Comparison of ENCODE assay signal across 7 cellular contexts in genomic region chrX:45059906-45060305, GRCh38.
A peak's percentile ranks its signal among the peaks of the same experiment; 100 is the strongest.
DNase-seq lines count a peak whose midpoint lies in the region; ATAC-seq, FAIRE-seq and TF ChIP-seq lines count a peak whose summit lies in the region.
"Not testable (repeated sequence)": the region's sequence is repeated elsewhere in the genome, so short reads cannot be mapped to it uniquely, and the experiment has no call there.

No MANE protein-coding gene starts in this region.

- DNase-seq in A549 (ENCODE audit: low read depth in 1 of 2, low spot score in 1 of 2); GM19239 (ENCODE audit: insufficient read length, low spot score); left lung: not testable (repeated sequence)
- peak; percentile 33 for DNase-seq in NCI-H146 (lab: John Stamatoyannopoulos, UW)
- DNase-seq in NCI-H2107 treated with DMSO at 0.1 percent for 48 hours (lab: John Stamatoyannopoulos, UW; ENCODE audit: unreplicated experiment): peak; percentile 66
- peak; percentile 27 for DNase-seq in NCI-H345 treated with DMSO at 0.1 percent for 48 hours (lab: John Stamatoyannopoulos, UW; ENCODE audit: unreplicated experiment)

- CTCF ChIA-PET in A549 (lab: Yijun Ruan, JAX): interaction anchor here (1.3 kb wide), 1 partner anchor 10 kb away, joined by 6 read pairs; no protein-coding TSS in a partner anchor

- not testable (repeated sequence) for TF ChIP-seq EP300 in A549 (IDR thresholded peaks at IDR 0.05)

- POLR2A ChIA-PET in A549 (lab: Yijun Ruan, JAX): not testable (repeated sequence)

- intact Hi-C loops in left lung (cut with DNase I): not testable (repeated sequence)

- H3K9me3 ChIP-seq in A549, left lung: not testable (repeated sequence)

- WGBS in A549 (ENCODE audit: missing lambda C conversion rate): 100% methylated on average over 1 of the region's 2 CpGs

- peaks cover 0 to 12% of the 10 kb centered on the region in 2 donors for H3K36me3 ChIP-seq in left lung

- TF ChIP-seq CTCF in A549 (IDR thresholded peaks at IDR 0.05); VCaP (conservative IDR thresholded peaks at IDR 0.05); left lung (IDR thresholded peaks at IDR 0.05): not testable (repeated sequence)

- H3K4me3 ChIP-seq in A549, left lung: not testable (repeated sequence)

- peak; percentile 88 for FAIRE-seq in A549 (lab: Jason Lieb, UNC)
- FAIRE-seq in GM19239 (lab: Jason Lieb, UNC): peak; percentile 35

- TF ChIP-seq POLR2A in A549 (IDR thresholded peaks at IDR 0.05; ENCODE audit: low read length): not testable (repeated sequence)

- TF ChIP-seq RAD21 in A549 (conservative IDR thresholded peaks at IDR 0.05 in 1 of 2, IDR thresholded peaks at IDR 0.05 in 1 of 2): not testable (repeated sequence)

- ATAC-seq in A549: not testable (repeated sequence)
- ATAC-seq in left lung: peak; percentile 13

- not testable (repeated sequence) for H3K27ac ChIP-seq in A549, left lung
- peak overlapping the region; percentile 23; the same call in 1 of the 2 replicates for H3K27ac ChIP-seq in VCaP

- not testable (repeated sequence) for H3K4me2 ChIP-seq in A549

- not testable (repeated sequence) for H3K27me3 ChIP-seq in left lung

- H3K4me1 ChIP-seq in A549, left lung: not testable (repeated sequence)
